ENCODE assay signal across 19 cellular contexts in the genomic region with DNA sequence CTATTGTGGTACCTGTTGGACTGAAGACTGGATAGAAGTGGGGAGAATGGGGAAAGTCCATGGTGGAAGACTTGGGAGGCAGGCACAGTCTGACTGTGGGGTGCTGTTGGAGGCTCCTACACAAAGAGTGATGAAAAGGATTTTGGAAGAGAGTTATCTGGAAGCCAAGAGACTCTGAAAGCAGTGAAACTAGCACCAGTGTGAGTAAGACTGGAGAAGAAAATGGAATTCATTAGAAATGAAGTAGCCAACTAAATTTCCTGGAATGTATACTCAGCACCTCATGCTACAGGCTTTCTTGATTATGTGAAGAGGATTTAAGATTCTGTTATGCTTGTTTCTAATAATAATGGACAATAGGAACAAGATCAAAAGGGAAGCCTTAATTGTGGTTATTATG. TPM values are rescaled to one million over a fixed set of nuclear protein-coding genes. Genes with fewer than 3 reads are reported as not detected.
DNase-seq lines count a peak whose midpoint lies in the region; ATAC-seq and TF ChIP-seq lines count a peak whose summit lies in the region.
"Had no signal": no experiment of that assay in that cellular context is flagged by ENCODE, and none has a peak within 500 bp of the region (broad histone marks: within the 10 kb centered on the region; RNA-seq: fewer than 3 reads in every experiment).

No MANE protein-coding gene starts in this region.

- H3K4me3 ChIP-seq in AG04450 (ENCODE audit: low read depth, low read length) (no peak overlapping the region), GM23248 (no peak overlapping the region)

- H3K36me3 Mint-ChIP-seq in central memory CD8-positive, alpha-beta T cell (ENCODE audit: insufficient read depth): peaks cover 61% of the 10 kb centered on the region
- peaks cover 47% of the 10 kb centered on the region for H3K36me3 Mint-ChIP-seq in memory B cell

- H4K20me1 ChIP-seq in GM23248 (ENCODE audit: insufficient read depth): no peaks in the 10 kb centered on the region

- DNase-seq in AG04450 (ENCODE audit: low read depth, low spot score) (no peak), GM23248 (peak; percentile 59), memory B cell (ENCODE audit: low spot score in 2 of 2) (no peak), NCI-H146 treated with DMSO at 0.1 percent for 48 hours (lab: John Stamatoyannopoulos, UW; ENCODE audit: unreplicated experiment) (no peak), Ammon's horn (ENCODE audit: low spot score) (no peak)
- no peak for DNase-seq in central memory CD8-positive, alpha-beta T cell (ENCODE audit: low spot score in 2 of 2)
- DNase-seq: activated CD4-positive, alpha-beta T cell treated with anti-CD3 and anti-CD28 coated beads for 1 hour; activated CD8-positive, alpha-beta memory T cell treated with anti-CD3 and anti-CD28 coated beads, Interleukin-2, amount 50 U/mL, for 48 hours; Calu3; H7; immature natural killer cell; mesendoderm; NCI-H1694 treated with DMSO at 0.1 percent for 48 hours; NCI-H446; stimulated activated CD4-positive, alpha-beta T cell treated with anti-CD3 and anti-CD28 coated beads, Interleukin-1b, Interleukin-23, amount 100 ng/mL, for 48 hours; T-helper 2 cell had no signal

- H3K9ac ChIP-seq in GM23248: peak overlapping the region; percentile 54

- H3F3A ChIP-seq in GM23248 (ENCODE audit: insufficient read depth): peaks cover 73% of the 10 kb centered on the region

- peaks cover 49% of the 10 kb centered on the region for H3K4me1 ChIP-seq in GM23248 (ENCODE audit: insufficient read depth)

- no peak overlapping the region for H2AFZ ChIP-seq in GM23248

- no peaks in the 10 kb centered on the region for H3K9me2 ChIP-seq in GM23248 (ENCODE audit: insufficient read depth)

- no peak for ATAC-seq in central memory CD8-positive, alpha-beta T cell (replicated peaks; ENCODE audit: extremely low read depth, poor library complexity, severe bottlenecking)
- ATAC-seq in memory B cell (ENCODE audit: low read depth) (no peak), HG03571 (IDR thresholded peaks at IDR 0.05; ENCODE audit: unreplicated experiment) (no peak), HG02588 (IDR thresholded peaks at IDR 0.05; ENCODE audit: unreplicated experiment) (no peak)
- ATAC-seq: Right ventricle myocardium inferior had no signal

- H3K4me1 Mint-ChIP-seq in central memory CD8-positive, alpha-beta T cell: peaks cover 24% of the 10 kb centered on the region
- H3K4me1 Mint-ChIP-seq in memory B cell: peaks cover 18% of the 10 kb centered on the region

- H3K9me3 Mint-ChIP-seq in central memory CD8-positive, alpha-beta T cell: no peaks in the 10 kb centered on the region
- no peaks in the 10 kb centered on the region for H3K9me3 Mint-ChIP-seq in memory B cell
- H3K9me3 Mint-ChIP-seq: immature natural killer cell had no signal

- TF ChIP-seq CTCF in AG04450 (IDR thresholded peaks at IDR 0.05; ENCODE audit: low read depth, low read length): no peak

- in situ Hi-C loops in GM23248 (cut with MboI): no loop called here

- CTCF ChIA-PET in AG04450 (lab: Charles Lee): interaction anchor here (1.0 to 1.8 kb wide), 2 partner anchors 62 to 127 kb away, joined by 3 to 4 read pairs; no protein-coding TSS in a partner anchor

- no peaks in the 10 kb centered on the region for H3K9me3 ChIP-seq in AG04450 (ENCODE audit: control insufficient read depth, insufficient read depth, low read length)
- no peaks in the 10 kb centered on the region for H3K9me3 ChIP-seq in GM23248 (ENCODE audit: low read depth)

- H3K4me2 ChIP-seq in GM23248 (ENCODE audit: unreplicated experiment): peak overlapping the region; percentile 50

- peak overlapping the region; percentile 2 for H3K27ac Mint-ChIP-seq in central memory CD8-positive, alpha-beta T cell (ENCODE audit: low read depth)
- H3K27ac Mint-ChIP-seq in memory B cell: peak overlapping the region; percentile 51

- H3K4me3 Mint-ChIP-seq in central memory CD8-positive, alpha-beta T cell: no peak overlapping the region
- no peak overlapping the region for H3K4me3 Mint-ChIP-seq in memory B cell
- H3K4me3 Mint-ChIP-seq: immature natural killer cell had no signal

- peaks cover 64% of the 10 kb centered on the region for H3K36me3 ChIP-seq in GM23248 (ENCODE audit: low read depth)

- H3K27me3 Mint-ChIP-seq in central memory CD8-positive, alpha-beta T cell: no peaks in the 10 kb centered on the region
- H3K27me3 Mint-ChIP-seq in memory B cell: no peaks in the 10 kb centered on the region

- H3K27ac ChIP-seq in AG04450 (ENCODE audit: low read depth, low read length) (peak overlapping the region; percentile 91), GM23248 (peak overlapping the region; percentile 82)

- H3K79me2 ChIP-seq in GM23248 (ENCODE audit: insufficient read depth): peaks cover 37% of the 10 kb centered on the region

- H3K27me3 ChIP-seq in AG04450 (ENCODE audit: control insufficient read depth, insufficient read depth, low read length) (no peaks in the 10 kb centered on the region), GM23248 (replicated peaks; ENCODE audit: insufficient read depth) (no peaks in the 10 kb centered on the region)

- POLR2A ChIA-PET in AG04450 (lab: Yijun Ruan, JAX): interaction anchor here (1.2 kb wide), 1 partner anchor 28 kb away, joined by 3 read pairs; a partner anchor contains a TSS

RNA-seq across cellular contexts. Expression of a gene that starts 27.7 kb away (rescaled TPM):
- polyA plus RNA-seq in AG04450 (2011; rRNA removed) (116 and 122 TPM in 2 replicates), GM23248 (2016; fragmentation: Nextera tagmentation; extraction: Ambion mirVana) (57.6 and 63.6 TPM in 2 replicates)
- 136 and 145 TPM in 2 replicates for polyA minus RNA-seq in AG04450 (2011; rRNA and poly(A)+ RNA removed)
- 86.0 and 103 TPM in 2 replicates for total RNA-seq in GM23248 (2014; rRNA removed; shearing (Covaris generic))

RNA-seq across cellular contexts. Expression of a gene that starts 28.3 kb away (rescaled TPM):
- polyA plus RNA-seq in AG04450 (2011; rRNA removed): 108 and 123 TPM in 2 replicates
- polyA minus RNA-seq in AG04450 (2011; rRNA and poly(A)+ RNA removed): 99.7 and 119 TPM in 2 replicates
- total RNA-seq in GM23248 (2014; rRNA removed; shearing (Covaris generic)): 104 and 115 TPM in 2 replicates
- polyA plus RNA-seq in GM23248 (2016; fragmentation: Nextera tagmentation; extraction: Ambion mirVana): 80.5 and 81.1 TPM in 2 replicates

RNA-seq across cellular contexts. Expression of a gene that starts 29.9 kb away (rescaled TPM):
- polyA plus RNA-seq in AG04450 (2011; rRNA removed): 4.2 and 5.1 TPM in 2 replicates
- polyA minus RNA-seq in AG04450 (2011; rRNA and poly(A)+ RNA removed): 9.3 and 9.9 TPM in 2 replicates
- 23.6 and 26.2 TPM in 2 replicates for total RNA-seq in GM23248 (2014; rRNA removed; shearing (Covaris generic))
- polyA plus RNA-seq in GM23248 (2016; fragmentation: Nextera tagmentation; extraction: Ambion mirVana): 14.3 and 17.9 TPM in 2 replicates
- polyA plus RNA-seq: immature natural killer cell had no signal
